In the genomic region with DNA sequence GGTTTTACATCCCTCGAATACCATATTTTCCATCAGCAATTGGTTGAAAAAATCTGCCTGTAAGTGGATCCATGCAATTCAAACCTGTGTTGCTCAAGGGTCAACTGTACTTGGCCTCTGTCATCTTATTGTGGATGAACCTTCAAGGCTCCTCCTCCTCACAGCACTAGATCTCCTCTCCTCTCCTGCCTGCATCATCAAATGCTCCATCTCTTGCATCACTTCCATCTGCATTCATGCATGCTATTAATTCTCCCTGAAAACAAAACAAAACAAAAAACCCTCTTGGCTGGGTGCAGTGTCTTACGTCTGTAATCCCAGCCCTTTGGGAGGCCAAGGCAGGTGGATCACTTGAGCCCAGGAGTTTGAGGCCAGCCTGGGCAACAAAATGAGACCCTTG, we compare ENCODE assay signal across 10 cellular contexts. TPM values are rescaled to one million over a fixed set of nuclear protein-coding genes. Genes with fewer than 3 reads are reported as not detected.
DNase-seq lines count a peak whose midpoint lies in the region; ATAC-seq and TF ChIP-seq lines count a peak whose summit lies in the region.
"Had no signal": no experiment of that assay in that cellular context is flagged by ENCODE, and none has a peak within 500 bp of the region (broad histone marks: within the 10 kb centered on the region; RNA-seq: fewer than 3 reads in every experiment).

No MANE protein-coding gene starts in this region.

- POLR2A ChIA-PET in OCI-LY7 (lab: Charles Lee): no interaction called here

- no peak overlapping the region for H3K14ac ChIP-seq in trophoblast cell (ENCODE audit: low read length)

- no CpG with 5 or more reads among the region's 2 CpGs for WGBS in trophoblast cell (ENCODE audit: extremely low coverage, insufficient coverage, insufficient read length)

- H3K36me3 Mint-ChIP-seq in chondrocyte (ENCODE audit: low read depth) (no peaks in the 10 kb centered on the region), nephron progenitor cell (ENCODE audit: low read depth) (no peaks in the 10 kb centered on the region)

- no peak overlapping the region for H4K12ac ChIP-seq in trophoblast cell (ENCODE audit: low read depth, low read length)

- H3K79me1 ChIP-seq in trophoblast cell (ENCODE audit: low read length): no peaks in the 10 kb centered on the region

- no peak overlapping the region for H3K9ac ChIP-seq in trophoblast cell (ENCODE audit: low read length)

- no peaks in the 10 kb centered on the region for H3K79me2 ChIP-seq in OCI-LY7 (ENCODE audit: insufficient read depth, low read depth, low read length)
- no peaks in the 10 kb centered on the region for H3K79me2 ChIP-seq in trophoblast cell (ENCODE audit: control insufficient read depth, insufficient read depth, low read length, poor library complexity)

- peak overlapping the region; percentile 33 for H3K27ac Mint-ChIP-seq in chondrocyte (ENCODE audit: unreplicated experiment)
- no peak overlapping the region for H3K27ac Mint-ChIP-seq in nephron progenitor cell

- H3K9me3 Mint-ChIP-seq in chondrocyte (ENCODE audit: low read depth) (no peaks in the 10 kb centered on the region), nephron progenitor cell (peaks cover 8% of the 10 kb centered on the region)

- TF ChIP-seq CTCF in OCI-LY7 (conservative IDR thresholded peaks at IDR 0.05; ENCODE audit: low read length): no peak
- TF ChIP-seq CTCF in chondrocyte (IDR thresholded peaks at IDR 0.05): no peak
- TF ChIP-seq CTCF in nephron progenitor cell (IDR thresholded peaks at IDR 0.05): no peak

- intact Hi-C loops in OCI-LY7 (cut with micrococcal nuclease; ENCODE audit: unreplicated experiment): no loop called here

- H3K4me3 Mint-ChIP-seq in chondrocyte (ENCODE audit: unreplicated experiment) (no peak overlapping the region), nephron progenitor cell (no peak overlapping the region)

- H3K4me1 ChIP-seq in OCI-LY7 (ENCODE audit: insufficient read depth, low read length, poor library complexity, severe bottlenecking): peaks cover 41% of the 10 kb centered on the region
- H3K4me1 ChIP-seq in trophoblast cell (ENCODE audit: control insufficient read depth in 1 of 2, insufficient read depth in 2 of 2, low read length in 2 of 2): no peaks in the 10 kb centered on the region

- H3K18ac ChIP-seq in trophoblast cell (ENCODE audit: low read length): no peak overlapping the region

- no peak overlapping the region for H4K8ac ChIP-seq in trophoblast cell (ENCODE audit: low read depth, low read length)

- ATAC-seq in HG03045 (IDR thresholded peaks at IDR 0.05; ENCODE audit: unreplicated experiment) (no peak), GM21447 (IDR thresholded peaks at IDR 0.05; ENCODE audit: unreplicated experiment) (no peak)
- ATAC-seq: lower lobe of right lung had no signal

- no peak overlapping the region for H2AK5ac ChIP-seq in trophoblast cell (ENCODE audit: low read length)

- no peaks in the 10 kb centered on the region for H4K20me1 ChIP-seq in OCI-LY7 (ENCODE audit: insufficient read depth, low read length)

- H3K27ac ChIP-seq in OCI-LY7 (ENCODE audit: low read depth, low read length, poor library complexity, severe bottlenecking) (peak overlapping the region; percentile 17), trophoblast cell (ENCODE audit: low read depth, low read length) (no peak overlapping the region)
- H3K27ac ChIP-seq: lower lobe of right lung had no signal

- DNase-seq in GM03348 (ENCODE audit: low spot score) (peak; percentile 64), OCI-LY7 (ENCODE audit: low spot score) (no peak), chondrocyte (ENCODE audit: low spot score) (no peak), trophoblast cell (peak; percentile 35 to 62), ureter (ENCODE audit: low spot score) (no peak), nephron progenitor cell (no peak)
- DNase-seq: GDM1, lower lobe of right lung had no signal

- H2BK5ac ChIP-seq in trophoblast cell (ENCODE audit: low read depth, low read length, poor library complexity): no peak overlapping the region

- peaks cover 31% of the 10 kb centered on the region for H3K4me1 Mint-ChIP-seq in chondrocyte (ENCODE audit: low read depth)
- H3K4me1 Mint-ChIP-seq in nephron progenitor cell: peaks cover 11% of the 10 kb centered on the region

- BruUV-seq in OCI-LY7 (replicated peaks; lab: Mats Ljungman, UMichigan): no TSS peak

- no peak overlapping the region for H2BK120ac ChIP-seq in trophoblast cell (ENCODE audit: insufficient read depth, low read length, poor library complexity)

- H3K9me3 ChIP-seq in OCI-LY7 (ENCODE audit: low read length) (no peaks in the 10 kb centered on the region), trophoblast cell (ENCODE audit: insufficient read depth, low read depth, low read length) (no peaks in the 10 kb centered on the region)
- H3K9me3 ChIP-seq: lower lobe of right lung had no signal

- CTCF ChIA-PET in OCI-LY7 (lab: Charles Lee; ENCODE audit: unreplicated experiment): interaction anchor here (1.0 kb wide), 1 partner anchor 11 kb away, joined by 3 read pairs; no protein-coding TSS in a partner anchor

- H3K4me2 ChIP-seq in OCI-LY7 (ENCODE audit: low read length) (peak overlapping the region; percentile 45), trophoblast cell (ENCODE audit: low read length) (no peak overlapping the region)

- H3K27me3 Mint-ChIP-seq in chondrocyte (ENCODE audit: low read depth): no peaks in the 10 kb centered on the region
- H3K27me3 Mint-ChIP-seq in nephron progenitor cell (ENCODE audit: low read depth, poor library complexity): peaks cover 3% of the 10 kb centered on the region

- no peaks in the 10 kb centered on the region for H3K27me3 ChIP-seq in trophoblast cell (ENCODE audit: insufficient read depth, low read length)

- no peak overlapping the region for H4K91ac ChIP-seq in trophoblast cell (ENCODE audit: low read depth, low read length)

- no peak overlapping the region for H3K23ac ChIP-seq in trophoblast cell (ENCODE audit: low read length)

- no peak overlapping the region for H3K4me3 ChIP-seq in OCI-LY7 (ENCODE audit: low read depth, low read length, poor library complexity, severe bottlenecking)
- H3K4me3 ChIP-seq in trophoblast cell (ENCODE audit: low read depth, low read length): no peak overlapping the region
- H3K4me3 ChIP-seq: lower lobe of right lung had no signal

- H3K4ac ChIP-seq in trophoblast cell (ENCODE audit: low read depth, low read length): no peak overlapping the region

- H2AFZ ChIP-seq in OCI-LY7 (ENCODE audit: low read length) (no peak overlapping the region; the same call in 1 of the 2 replicates), trophoblast cell (ENCODE audit: insufficient read depth, low read length, poor library complexity) (no peak overlapping the region)

- H3K9me2 ChIP-seq in OCI-LY7 (ENCODE audit: insufficient read depth, low read length): no peaks in the 10 kb centered on the region

- no peaks in the 10 kb centered on the region for H3K36me3 ChIP-seq in OCI-LY7 (ENCODE audit: insufficient read depth, low read length)
- no peaks in the 10 kb centered on the region for H3K36me3 ChIP-seq in trophoblast cell (ENCODE audit: control insufficient read depth in 1 of 2, insufficient read depth in 2 of 2, low read length in 2 of 2)
- H3K36me3 ChIP-seq: lower lobe of right lung had no signal

- H2BK12ac ChIP-seq in trophoblast cell (ENCODE audit: low read length): no peak overlapping the region

RNA-seq across cellular contexts. Expression of gene BCL2L10, which starts 10.1 kb away (rescaled TPM):
- not detected in 2 replicates for total RNA-seq in OCI-LY7 (2014; rRNA removed; shearing (Covaris generic))
- total RNA-seq in OCI-LY7 (2022) (not detected in 2 replicates), chondrocyte (not detected in 3 replicates), ureter (2.5 TPM)
- polyA plus RNA-seq in trophoblast cell (2013): not detected in 2 replicates
- total RNA-seq: lower lobe of right lung had no signal

Comparison
In these comparisons a context has a peak if more than half of its experiments do, and no peak if none do; other contexts are left out.
1. DNase-seq: peak in GM03348 (single experiment) and trophoblast cell (2 of 2); none in OCI-LY7 (single experiment), chondrocyte (single experiment), ureter (single experiment) and nephron progenitor cell (single experiment).